Comparison of ENCODE assay signal across 20 cellular contexts in genomic region chr7:159056722-159057121, GRCh38.
DNase-seq lines count a peak whose midpoint lies in the region; ATAC-seq, FAIRE-seq and TF ChIP-seq lines count a peak whose summit lies in the region.
"Had no signal": no experiment of that assay in that cellular context is flagged by ENCODE, and none has a peak within 500 bp of the region (broad histone marks: within the 10 kb centered on the region; RNA-seq: fewer than 3 reads in every experiment).

No MANE protein-coding gene starts in this region.

- no peak overlapping the region for H3K4me2 ChIP-seq in A549
- H3K4me2 ChIP-seq: PC-9 had no signal

- TF ChIP-seq RAD21 in A549 (conservative IDR thresholded peaks at IDR 0.05 in 1 of 2, IDR thresholded peaks at IDR 0.05 in 1 of 2), result no peak

- POLR2A ChIA-PET in A549 (lab: Yijun Ruan, JAX), result no interaction called here

- TF ChIP-seq EP300 in A549 (IDR thresholded peaks at IDR 0.05), result no peak

- no peak overlapping the region for H3K27ac Mint-ChIP-seq in activated naive CD4-positive, alpha-beta T cell treated with anti-CD3 and anti-CD28 coated beads for 36 hours
- H3K27ac Mint-ChIP-seq: CD4-positive, CD25-positive, alpha-beta regulatory T cell had no signal

- FAIRE-seq in A549 (lab: Jason Lieb, UNC), result no peak
- FAIRE-seq: GM12878 had no signal

- H3K9me3 ChIP-seq in A549, result peaks cover 7% of the 10 kb centered on the region; the same call in 2 of the 3 replicates
- H3K9me3 ChIP-seq: BE2C had no signal

- no peak for TF ChIP-seq POLR2A in A549 (IDR thresholded peaks at IDR 0.05; ENCODE audit: low read length)

- peaks cover 5% of the 10 kb centered on the region for H3K4me1 Mint-ChIP-seq in activated naive CD4-positive, alpha-beta T cell treated with anti-CD3 and anti-CD28 coated beads for 36 hours (ENCODE audit: low read depth)
- H3K4me1 Mint-ChIP-seq: H9 had no signal

- DNase-seq in A549 (ENCODE audit: low read depth in 1 of 2, low spot score in 1 of 2) (no peak), NCI-H1694 (lab: John Stamatoyannopoulos, UW) (peak; percentile 13), NCI-H524 treated with DMSO at 0.1 percent for 48 hours (lab: John Stamatoyannopoulos, UW) (peak; percentile 43), left lobe of liver (ENCODE audit: low spot score) (peak; percentile 12), DMS79 (lab: John Stamatoyannopoulos, UW) (no peak), SIG-M5 treated with dmso at 0.1 percent for 504 hours (lab: John Stamatoyannopoulos, UW; ENCODE audit: unreplicated experiment) (no peak)
- DNase-seq in activated naive CD4-positive, alpha-beta T cell treated with anti-CD3 and anti-CD28 coated beads for 36 hours, result no peak
- DNase-seq: BE2C; CD4-positive, CD25-positive, alpha-beta regulatory T cell; COR-L47; DMS153; EL; H9; NCI-H1105 treated with DMSO at 0.1 percent for 48 hours; NCI-H187; NCI-H82; PC-9 had no signal

- intact Hi-C loops in activated naive CD4-positive, alpha-beta T cell treated with anti-CD3 and anti-CD28 coated beads for 36 hours (cut with micrococcal nuclease), result no loop called here

- H3K27ac ChIP-seq in A549, result no peak overlapping the region
- H3K27ac ChIP-seq: PC-9, SJSA1 had no signal

- H3K9me3 Mint-ChIP-seq in activated naive CD4-positive, alpha-beta T cell treated with anti-CD3 and anti-CD28 coated beads for 36 hours, result peaks cover 4% of the 10 kb centered on the region
- H3K9me3 Mint-ChIP-seq: H9 had no signal

- no peak overlapping the region for H3K4me3 Mint-ChIP-seq in activated naive CD4-positive, alpha-beta T cell treated with anti-CD3 and anti-CD28 coated beads for 36 hours
- H3K4me3 Mint-ChIP-seq: CD4-positive, CD25-positive, alpha-beta regulatory T cell; H9 had no signal

- peak; percentile 47 to 84; a peak in 4 of 6 replicates for ATAC-seq in A549
- ATAC-seq in left lobe of liver, result no peak
- no peak for ATAC-seq in HG03571 (IDR thresholded peaks at IDR 0.05; ENCODE audit: unreplicated experiment)
- ATAC-seq: GM12878 had no signal

- H3K4me3 ChIP-seq in A549, result no peak overlapping the region
- H3K4me3 ChIP-seq: GM12878, PC-9, SJSA1 had no signal

- H3K27me3 Mint-ChIP-seq in activated naive CD4-positive, alpha-beta T cell treated with anti-CD3 and anti-CD28 coated beads for 36 hours (ENCODE audit: low read depth), result peaks cover 3% of the 10 kb centered on the region

- H3K4me1 ChIP-seq in A549, result no peaks in the 10 kb centered on the region
- H3K4me1 ChIP-seq: BE2C, SJSA1 had no signal

- 37% methylated on average over 5 of the region's 5 CpGs for WGBS in A549 (ENCODE audit: missing lambda C conversion rate)

- no peaks in the 10 kb centered on the region for H3K36me3 Mint-ChIP-seq in activated naive CD4-positive, alpha-beta T cell treated with anti-CD3 and anti-CD28 coated beads for 36 hours (ENCODE audit: low read depth)
- H3K36me3 Mint-ChIP-seq: CD4-positive, CD25-positive, alpha-beta regulatory T cell had no signal

- CTCF ChIA-PET in A549 (lab: Yijun Ruan, JAX), result interaction anchor here (1.6 kb wide), 1 partner anchor 27 kb away, joined by 3 read pairs; no protein-coding TSS in a partner anchor
- CTCF ChIA-PET in activated naive CD4-positive, alpha-beta T cell treated with anti-CD3 and anti-CD28 coated beads for 36 hours (lab: Charles Lee), result interaction anchor here (1.2 to 1.3 kb wide), 2 partner anchors 10 to 45 kb away, joined by 3 to 4 read pairs; no protein-coding TSS in a partner anchor

- no peak for TF ChIP-seq CTCF in A549 (IDR thresholded peaks at IDR 0.05)

TF ChIP-seq in A549, 52 proteins besides CTCF, POLR2A, EP300 and RAD21:
- TF ChIP-seq JUN (IDR thresholded peaks at IDR 0.05) (no peak), ZC3H11A (IDR thresholded peaks at IDR 0.05) (no peak), ATOH8 (CRISPR knock-in tag; IDR thresholded peaks at IDR 0.05; ENCODE audit: low read depth) (no peak), HMGXB4 (CRISPR knock-in tag; IDR thresholded peaks at IDR 0.05; ENCODE audit: borderline replicate concordance) (no peak), CBX2 (IDR thresholded peaks at IDR 0.05; ENCODE audit: borderline replicate concordance, low read depth) (no peak), RCOR1 (IDR thresholded peaks at IDR 0.05; ENCODE audit: low read depth, low read length) (no peak)

Comparison
In these comparisons a context has a peak if more than half of its experiments do, and no peak if none do; other contexts are left out.
1. ATAC-seq: peak in A549 (2 of 2); none in left lobe of liver (single experiment) and HG03571 (single experiment).
2. DNase-seq: peak in NCI-H1694 (single experiment), NCI-H524 treated with DMSO at 0.1 percent for 48 hours (single experiment) and left lobe of liver (single experiment); none in A549 (0 of 2), DMS79 (single experiment), SIG-M5 treated with dmso at 0.1 percent for 504 hours (single experiment) and activated naive CD4-positive, alpha-beta T cell treated with anti-CD3 and anti-CD28 coated beads for 36 hours (single experiment).